21 cellular contexts compared by ENCODE assay signal in genomic region chr6:149260214-149260874, GRCh38.
"Had no signal": no experiment of that assay in that cellular context is flagged by ENCODE, and none has a peak within 500 bp of the region (broad histone marks: within the 10 kb centered on the region; RNA-seq: fewer than 3 reads in every experiment).

No MANE protein-coding gene starts in this region.

- H3K36me3 ChIP-seq: ascending aorta, esophagus muscularis mucosa, vagina had no signal

- H3K27ac ChIP-seq: ascending aorta, esophagus muscularis mucosa, SK-N-MC, vagina had no signal

- H3K4me3 Mint-ChIP-seq: activated B cell treated with CpG ODN at 0.5 μM for 24 hours; nephron; stimulated activated naive CD8-positive, alpha-beta T cell treated with anti-CD3 and anti-CD28 coated beads, Interleukin-15, amount 100 ng/mL, for 72 hours had no signal

- H3K27ac Mint-ChIP-seq: activated B cell treated with CpG ODN at 0.5 μM for 24 hours; nephron; progenitor cell of endocrine pancreas; T-helper 2 cell treated with Interferon-gamma antibody and Interleukin-4, amounts not matched to agents 5 μg/mL and 100 μg/mL, for 36 hours had no signal

- H3K27me3 Mint-ChIP-seq: activated B cell treated with CpG ODN at 0.5 μM for 24 hours; stimulated activated naive CD8-positive, alpha-beta T cell treated with anti-CD3 and anti-CD28 coated beads, Interleukin-15, amount 100 ng/mL, for 72 hours had no signal

- H3K9me3 Mint-ChIP-seq: activated B cell treated with CpG ODN at 0.5 μM for 24 hours; activated T-cell treated with anti-CD3 and anti-CD28 coated beads, Interleukin-2, amount 50 U/mL, for 72 hours; stimulated activated naive CD8-positive, alpha-beta T cell treated with anti-CD3 and anti-CD28 coated beads, Interleukin-15, amount 100 ng/mL, for 72 hours; T-helper 2 cell treated with Interferon-gamma antibody and Interleukin-4, amounts not matched to agents 5 μg/mL and 100 μg/mL, for 36 hours had no signal

- H3K4me1 ChIP-seq: ascending aorta, vagina had no signal

- ATAC-seq: activated T-cell treated with anti-CD3 and anti-CD28 coated beads, Interleukin-2, amount 50 U/mL, for 72 hours; left colon; stimulated activated naive CD8-positive, alpha-beta T cell treated with anti-CD3 and anti-CD28 coated beads, Interleukin-15, amount 100 ng/mL, for 72 hours had no signal

- DNase-seq: activated B cell treated with CpG ODN at 0.5 μM for 24 hours; activated CD4-positive, alpha-beta T cell treated with anti-CD3 and anti-CD28 coated beads for 48 hours; activated CD8-positive, alpha-beta memory T cell treated with anti-CD3 and anti-CD28 coated beads, Interleukin-2, amount 50 U/mL, for 4 hours; activated gamma-delta T cell; activated T-cell treated with anti-CD3 and anti-CD28 coated beads, Interleukin-2, amount 50 U/mL, for 72 hours; cerebellar nuclear complex; effector CD8-positive, alpha-beta T cell; left colon; occipital lobe; stimulated activated CD4-positive, alpha-beta T cell treated with anti-CD3 and anti-CD28 coated beads, Interleukin-15, amount 100 ng/mL, for 24 hours; stimulated activated CD4-positive, alpha-beta T cell treated with anti-CD3 and anti-CD28 coated beads, Interleukin-2, amount 100 ng/mL, for 48 hours; stimulated activated naive CD8-positive, alpha-beta T cell treated with anti-CD3 and anti-CD28 coated beads, Interleukin-15, amount 100 ng/mL, for 72 hours had no signal

- H3K9me3 ChIP-seq: ascending aorta, esophagus muscularis mucosa, vagina had no signal

- H3K27me3 ChIP-seq: ascending aorta, esophagus muscularis mucosa, vagina had no signal

- H3K4me3 ChIP-seq: ascending aorta, esophagus muscularis mucosa, lung, SK-N-MC, skin epidermis, vagina had no signal
